In genomic region chr17:28861393-28862203, GRCh38 we compare ENCODE assay signal across 17 cellular contexts. TPM values are rescaled to one million over a fixed set of nuclear protein-coding genes. Genes with fewer than 3 reads are reported as not detected.
DNase-seq lines count a peak whose midpoint lies in the region; ATAC-seq lines count a peak whose summit lies in the region.
"Had no signal": no experiment of that assay in that cellular context is flagged by ENCODE, and none has a peak within 500 bp of the region (broad histone marks: within the 10 kb centered on the region; RNA-seq: fewer than 3 reads in every experiment).

No MANE protein-coding gene starts in this region.

- no peak overlapping the region for H3K4me3 Mint-ChIP-seq in activated T-cell treated with anti-CD3 and anti-CD28 coated beads, Interleukin-2, amount 50 U/mL, for 24 hours
- no peak overlapping the region for H3K4me3 Mint-ChIP-seq in activated T-cell treated with anti-CD3 and anti-CD28 coated beads, Interleukin-2, amount 50 U/mL, for 72 hours
- H3K4me3 Mint-ChIP-seq in T-helper 17 cell: no peak overlapping the region
- no peak overlapping the region for H3K4me3 Mint-ChIP-seq in stimulated activated naive B cell treated with anti-CD40 and anti-IgM and Interleukin-4, amounts not matched to agents 10 μg/mL and 1 μg/mL and 100 μg/mL, for 72 hours
- no peak overlapping the region for H3K4me3 Mint-ChIP-seq in activated CD4-positive, alpha-beta memory T cell treated with anti-CD3 and anti-CD28 coated beads for 36 hours
- H3K4me3 Mint-ChIP-seq: immature natural killer cell, natural killer cell had no signal

- DNase-seq in activated T-cell treated with anti-CD3 and anti-CD28 coated beads, Interleukin-2, amount 50 U/mL, for 24 hours: no peak
- DNase-seq in activated T-cell treated with anti-CD3 and anti-CD28 coated beads, Interleukin-2, amount 50 U/mL, for 72 hours: no peak
- DNase-seq in T-helper 17 cell: no peak
- peak; percentile 51 for DNase-seq in iPS-NIHi11 (ENCODE audit: low spot score)
- no peak for DNase-seq in stimulated activated naive B cell treated with anti-CD40 and anti-IgM and Interleukin-4, amounts not matched to agents 10 μg/mL and 1 μg/mL and 100 μg/mL, for 72 hours
- no peak for DNase-seq in activated CD4-positive, alpha-beta T cell treated with anti-CD3 and anti-CD28 coated beads for 1 hour
- DNase-seq in activated CD4-positive, alpha-beta memory T cell treated with anti-CD3 and anti-CD28 coated beads for 36 hours: no peak
- no peak for DNase-seq in retina
- DNase-seq: DMS79; immature natural killer cell; MG63; natural killer cell; NCI-H1694; NCI-H2227 treated with DMSO at 0.1 percent for 48 hours; NCI-H82; stimulated activated CD4-positive, alpha-beta T cell treated with anti-CD3 and anti-CD28 coated beads, Interleukin-2, amount 100 ng/mL, for 48 hours had no signal

- H3K27me3 Mint-ChIP-seq in activated T-cell treated with anti-CD3 and anti-CD28 coated beads, Interleukin-2, amount 50 U/mL, for 24 hours: no peaks in the 10 kb centered on the region
- no peaks in the 10 kb centered on the region for H3K27me3 Mint-ChIP-seq in activated T-cell treated with anti-CD3 and anti-CD28 coated beads, Interleukin-2, amount 50 U/mL, for 72 hours (ENCODE audit: low read depth)
- no peaks in the 10 kb centered on the region for H3K27me3 Mint-ChIP-seq in T-helper 17 cell
- H3K27me3 Mint-ChIP-seq in stimulated activated naive B cell treated with anti-CD40 and anti-IgM and Interleukin-4, amounts not matched to agents 10 μg/mL and 1 μg/mL and 100 μg/mL, for 72 hours: no peaks in the 10 kb centered on the region
- no peaks in the 10 kb centered on the region for H3K27me3 Mint-ChIP-seq in activated CD4-positive, alpha-beta memory T cell treated with anti-CD3 and anti-CD28 coated beads for 36 hours

- peak overlapping the region; percentile 38 for H3K27ac Mint-ChIP-seq in activated T-cell treated with anti-CD3 and anti-CD28 coated beads, Interleukin-2, amount 50 U/mL, for 24 hours
- no peak overlapping the region for H3K27ac Mint-ChIP-seq in activated T-cell treated with anti-CD3 and anti-CD28 coated beads, Interleukin-2, amount 50 U/mL, for 72 hours
- H3K27ac Mint-ChIP-seq in T-helper 17 cell: peak overlapping the region; percentile 34
- H3K27ac Mint-ChIP-seq in stimulated activated naive B cell treated with anti-CD40 and anti-IgM and Interleukin-4, amounts not matched to agents 10 μg/mL and 1 μg/mL and 100 μg/mL, for 72 hours: peak overlapping the region; percentile 56
- no peak overlapping the region for H3K27ac Mint-ChIP-seq in activated CD4-positive, alpha-beta memory T cell treated with anti-CD3 and anti-CD28 coated beads for 36 hours

- H3K4me1 Mint-ChIP-seq in activated T-cell treated with anti-CD3 and anti-CD28 coated beads, Interleukin-2, amount 50 U/mL, for 24 hours (ENCODE audit: low read depth): peaks cover 18% of the 10 kb centered on the region
- H3K4me1 Mint-ChIP-seq in activated T-cell treated with anti-CD3 and anti-CD28 coated beads, Interleukin-2, amount 50 U/mL, for 72 hours (ENCODE audit: low read depth): peaks cover 23% of the 10 kb centered on the region
- peaks cover 6% of the 10 kb centered on the region for H3K4me1 Mint-ChIP-seq in T-helper 17 cell
- H3K4me1 Mint-ChIP-seq in stimulated activated naive B cell treated with anti-CD40 and anti-IgM and Interleukin-4, amounts not matched to agents 10 μg/mL and 1 μg/mL and 100 μg/mL, for 72 hours: peaks cover 30 to 42% of the 10 kb centered on the region in 2 donors
- peaks cover 13% of the 10 kb centered on the region for H3K4me1 Mint-ChIP-seq in activated CD4-positive, alpha-beta memory T cell treated with anti-CD3 and anti-CD28 coated beads for 36 hours (ENCODE audit: low read depth)
- H3K4me1 Mint-ChIP-seq: immature natural killer cell, natural killer cell had no signal

- POLR2A ChIA-PET in activated CD4-positive, alpha-beta memory T cell treated with anti-CD3 and anti-CD28 coated beads for 36 hours (lab: Charles Lee): interaction anchor here (0.6 kb wide), 1 partner anchor 14 kb away, joined by 3 read pairs; no protein-coding TSS in a partner anchor

- H3K9me3 Mint-ChIP-seq in activated T-cell treated with anti-CD3 and anti-CD28 coated beads, Interleukin-2, amount 50 U/mL, for 24 hours: no peaks in the 10 kb centered on the region
- H3K9me3 Mint-ChIP-seq in activated T-cell treated with anti-CD3 and anti-CD28 coated beads, Interleukin-2, amount 50 U/mL, for 72 hours: no peaks in the 10 kb centered on the region
- H3K9me3 Mint-ChIP-seq in stimulated activated naive B cell treated with anti-CD40 and anti-IgM and Interleukin-4, amounts not matched to agents 10 μg/mL and 1 μg/mL and 100 μg/mL, for 72 hours: no peaks in the 10 kb centered on the region
- no peaks in the 10 kb centered on the region for H3K9me3 Mint-ChIP-seq in activated CD4-positive, alpha-beta memory T cell treated with anti-CD3 and anti-CD28 coated beads for 36 hours
- H3K9me3 Mint-ChIP-seq: immature natural killer cell, natural killer cell had no signal

- CTCF ChIA-PET in activated CD4-positive, alpha-beta memory T cell treated with anti-CD3 and anti-CD28 coated beads for 36 hours (lab: Charles Lee): no interaction called here

- H3K36me3 Mint-ChIP-seq in activated T-cell treated with anti-CD3 and anti-CD28 coated beads, Interleukin-2, amount 50 U/mL, for 24 hours (ENCODE audit: low read depth): peaks cover 55% of the 10 kb centered on the region
- H3K36me3 Mint-ChIP-seq in activated T-cell treated with anti-CD3 and anti-CD28 coated beads, Interleukin-2, amount 50 U/mL, for 72 hours (ENCODE audit: insufficient read depth in 2 of 2): peaks cover 5 to 20% of the 10 kb centered on the region in 2 donors
- peaks cover 3% of the 10 kb centered on the region for H3K36me3 Mint-ChIP-seq in T-helper 17 cell (ENCODE audit: low read depth)
- H3K36me3 Mint-ChIP-seq in stimulated activated naive B cell treated with anti-CD40 and anti-IgM and Interleukin-4, amounts not matched to agents 10 μg/mL and 1 μg/mL and 100 μg/mL, for 72 hours: peaks cover 34 to 54% of the 10 kb centered on the region in 2 donors
- H3K36me3 Mint-ChIP-seq in activated CD4-positive, alpha-beta memory T cell treated with anti-CD3 and anti-CD28 coated beads for 36 hours: peaks cover 18% of the 10 kb centered on the region
- H3K36me3 Mint-ChIP-seq: natural killer cell had no signal

- intact Hi-C loops in activated CD4-positive, alpha-beta memory T cell treated with anti-CD3 and anti-CD28 coated beads for 36 hours (cut with micrococcal nuclease): no loop called here

- ATAC-seq in activated T-cell treated with anti-CD3 and anti-CD28 coated beads, Interleukin-2, amount 50 U/mL, for 72 hours (replicated peaks in 1 of 2): no peak
- ATAC-seq in T-helper 17 cell: no peak
- ATAC-seq in stimulated activated naive B cell treated with anti-CD40 and anti-IgM and Interleukin-4, amounts not matched to agents 10 μg/mL and 1 μg/mL and 100 μg/mL, for 72 hours (replicated peaks): no peak
- ATAC-seq: natural killer cell had no signal

- H3K9me3 ChIP-seq in T-helper 17 cell (ENCODE audit: control insufficient read depth, low read length, poor library complexity, severe bottlenecking): no peaks in the 10 kb centered on the region
- H3K9me3 ChIP-seq: MG63, suprapubic skin had no signal

RNA-seq across cellular contexts. Expression of gene ERAL1, which starts 6.8 kb away (rescaled TPM):
- total RNA-seq in activated T-cell treated with anti-CD3 and anti-CD28 coated beads, Interleukin-2, amount 50 U/mL, for 72 hours: 10 to 100 TPM; 48.6 to 68.1 TPM
- total RNA-seq in T-helper 17 cell: 10 to 100 TPM; 19.0 to 20.5 TPM
- total RNA-seq in activated CD4-positive, alpha-beta memory T cell treated with anti-CD3 and anti-CD28 coated beads for 36 hours: 10 to 100 TPM; 43.0 to 48.5 TPM

RNA-seq across cellular contexts. Expression of gene FAM222B, which starts 19.0 kb away (rescaled TPM):
- total RNA-seq in activated T-cell treated with anti-CD3 and anti-CD28 coated beads, Interleukin-2, amount 50 U/mL, for 72 hours: 10 to 100 TPM; 20.9 to 26.5 TPM
- total RNA-seq in T-helper 17 cell: 10 to 100 TPM; 18.3 to 22.6 TPM
- 10 to 100 TPM; 18.6 to 21.5 TPM for total RNA-seq in activated CD4-positive, alpha-beta memory T cell treated with anti-CD3 and anti-CD28 coated beads for 36 hours

RNA-seq across cellular contexts. Expression of gene FLOT2, which starts 35.9 kb away (rescaled TPM):
- 100 to 1,000 TPM; 138 to 141 TPM for total RNA-seq in activated T-cell treated with anti-CD3 and anti-CD28 coated beads, Interleukin-2, amount 50 U/mL, for 72 hours
- 100 to 1,000 TPM; 132 to 147 TPM for total RNA-seq in T-helper 17 cell
- total RNA-seq in activated CD4-positive, alpha-beta memory T cell treated with anti-CD3 and anti-CD28 coated beads for 36 hours: 100 to 1,000 TPM; 110 to 118 TPM

RNA-seq across cellular contexts. Expression of gene DHRS13, which starts 41.3 kb away (rescaled TPM):
- 10 to 100 TPM; 21.3 to 25.3 TPM for total RNA-seq in activated T-cell treated with anti-CD3 and anti-CD28 coated beads, Interleukin-2, amount 50 U/mL, for 72 hours
- total RNA-seq in T-helper 17 cell: 10 to 100 TPM; 21.0 TPM
- total RNA-seq in activated CD4-positive, alpha-beta memory T cell treated with anti-CD3 and anti-CD28 coated beads for 36 hours: 10 to 100 TPM; 18.0 to 20.6 TPM

Comparison
In these comparisons a context has a peak if more than half of its experiments do, and no peak if none do; other contexts are left out.
1. H3K27ac Mint-ChIP-seq: peak in activated T-cell treated with anti-CD3 and anti-CD28 coated beads, Interleukin-2, amount 50 U/mL, for 24 hours (single experiment), T-helper 17 cell (single experiment) and stimulated activated naive B cell treated with anti-CD40 and anti-IgM and Interleukin-4, amounts not matched to agents 10 μg/mL and 1 μg/mL and 100 μg/mL, for 72 hours (single experiment); none in activated T-cell treated with anti-CD3 and anti-CD28 coated beads, Interleukin-2, amount 50 U/mL, for 72 hours (single experiment) and activated CD4-positive, alpha-beta memory T cell treated with anti-CD3 and anti-CD28 coated beads for 36 hours (single experiment).